Comparison of ENCODE assay signal across 1 cellular context in genomic region chr14:55051165-55051425, GRCh38.
TF ChIP-seq lines count a peak whose summit lies in the region.

No MANE protein-coding gene starts in this region.

TF ChIP-seq in HepG2, 621 proteins besides CTCF, POLR2A, EP300 and RAD21:
- peak; percentile 28; the same call in 1 of the 2 replicates for TF ChIP-seq SNAI1 (CRISPR knock-in tag; IDR thresholded peaks at IDR 0.05; ENCODE audit: borderline replicate concordance)
- TF ChIP-seq ZFX (CRISPR knock-in tag; IDR thresholded peaks at IDR 0.05; ENCODE audit: low read depth): no peak
- TF ChIP-seq TBX3 (IDR thresholded peaks at IDR 0.05; ENCODE audit: borderline replicate concordance): no peak
- peak; percentile 18; the same call in 1 of the 2 replicates for TF ChIP-seq ZBTB44 (CRISPR knock-in tag; IDR thresholded peaks at IDR 0.05)
- no peak for TF ChIP-seq ZBTB2 (CRISPR knock-in tag; IDR thresholded peaks at IDR 0.05; ENCODE audit: low read depth)
- 0 out of 2 replicates have a peak, but pooled peaks have one; percentile 21 for TF ChIP-seq HMGXB3 (CRISPR knock-in tag; IDR thresholded peaks at IDR 0.05; ENCODE audit: borderline replicate concordance)
- TF ChIP-seq TSC22D2 (CRISPR knock-in tag; IDR thresholded peaks at IDR 0.05; ENCODE audit: borderline replicate concordance): 0 out of 2 replicates have a peak, but pooled peaks have one; percentile 12
- TF ChIP-seq CC2D1A (CRISPR knock-in tag; IDR thresholded peaks at IDR 0.05): 0 out of 2 replicates have a peak, but pooled peaks have one; percentile 38
- TF ChIP-seq ZNF770 (CRISPR knock-in tag; IDR thresholded peaks at IDR 0.05): peak; percentile 59
